ENCODE assay signal across 8 cellular contexts in the genomic region with DNA sequence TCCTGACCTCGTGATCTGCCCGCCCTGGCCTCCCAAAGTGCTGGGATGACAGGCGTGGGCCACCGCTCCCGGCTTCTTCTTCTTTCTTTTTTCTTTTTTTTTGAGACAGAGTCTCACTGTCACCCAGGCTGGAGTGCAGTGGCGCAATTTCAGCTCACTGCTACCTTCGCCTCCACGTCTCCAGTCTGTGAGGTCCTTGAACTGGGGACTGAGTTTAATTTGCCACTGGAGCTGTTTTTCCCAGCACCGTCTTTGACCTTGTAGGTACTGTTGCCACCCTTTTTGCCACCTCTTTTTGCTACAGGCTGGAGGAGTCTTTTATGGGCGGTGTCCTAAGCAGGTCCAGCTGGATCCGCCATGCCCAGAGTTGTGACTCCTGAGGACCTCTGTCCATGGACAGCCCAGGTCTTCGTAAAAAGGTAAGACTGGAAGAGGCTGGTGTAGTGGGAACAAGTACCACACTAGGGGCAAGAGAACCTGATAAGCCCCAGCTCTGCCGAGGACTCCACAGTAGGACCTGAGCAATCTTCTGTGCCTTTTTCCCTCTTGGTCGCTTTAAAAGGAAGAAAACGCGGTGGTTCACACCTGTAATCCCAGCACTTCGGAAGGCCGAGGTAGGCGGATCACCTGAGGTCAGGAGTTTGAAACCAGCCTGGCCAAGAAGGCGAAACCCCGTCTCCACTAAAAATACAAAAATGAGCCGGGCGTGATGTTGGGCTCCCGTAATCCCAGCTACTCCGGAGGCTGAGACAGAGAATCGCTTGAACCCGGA. TPM values are rescaled to one million over a fixed set of nuclear protein-coding genes. Genes with fewer than 3 reads are reported as not detected.
DNase-seq lines count a peak whose midpoint lies in the region; ATAC-seq and TF ChIP-seq lines count a peak whose summit lies in the region.

No MANE protein-coding gene starts in this region.

- no peaks in the 10 kb centered on the region for H4K20me1 ChIP-seq in SK-N-SH (ENCODE audit: insufficient read depth)

- H3K9me3 ChIP-seq in SK-N-SH (no peaks in the 10 kb centered on the region), mononuclear cell (ENCODE audit: low read depth, low read length) (no peaks in the 10 kb centered on the region), thymus (ENCODE audit: control insufficient read depth) (no peaks in the 10 kb centered on the region)

- H3F3A ChIP-seq in SK-N-SH (replicated peaks; ENCODE audit: insufficient read depth): peaks cover 30% of the 10 kb centered on the region

- WGBS in SK-N-SH (ENCODE audit: low lambda C conversion rate): 33% methylated on average over 25 of the region's 27 CpGs
- 37% methylated on average over 27 of the region's 27 CpGs for WGBS in thymus

- TF ChIP-seq RAD21 in SK-N-SH (IDR thresholded peaks at IDR 0.05; ENCODE audit: low read length): no peak

- no peaks in the 10 kb centered on the region for H3K9me2 ChIP-seq in SK-N-SH

- H3K4me2 ChIP-seq in SK-N-SH: peak overlapping the region; percentile 68

- no peaks in the 10 kb centered on the region for H3K27me3 ChIP-seq in SK-N-SH (ENCODE audit: insufficient read depth)
- H3K27me3 ChIP-seq in mononuclear cell (ENCODE audit: insufficient read depth, low read length): no peaks in the 10 kb centered on the region
- no peaks in the 10 kb centered on the region for H3K27me3 ChIP-seq in thymus (ENCODE audit: control insufficient read depth, insufficient read depth)
- H3K27me3 ChIP-seq in foreskin keratinocyte: no peaks in the 10 kb centered on the region

- no peak overlapping the region; the same call in 1 of the 2 replicates for H2AFZ ChIP-seq in SK-N-SH (ENCODE audit: low read depth)

- H3K4me1 ChIP-seq in SK-N-SH (ENCODE audit: control insufficient read depth in 1 of 2, insufficient read depth in 2 of 2, low read depth in 1 of 2, low read length in 1 of 2) (peaks cover 0 to 2% of the 10 kb centered on the region in 2 experiments; a peak in 2 of 4 replicates), mononuclear cell (ENCODE audit: insufficient read depth, low read length) (peaks cover 34% of the 10 kb centered on the region), thymus (ENCODE audit: control insufficient read depth, insufficient read depth, low read length) (peaks cover 4% of the 10 kb centered on the region), foreskin keratinocyte (peaks cover 6% of the 10 kb centered on the region)

- TF ChIP-seq EP300 in SK-N-SH (IDR thresholded peaks at IDR 0.05; ENCODE audit: borderline replicate concordance in 1 of 2, low read depth in 1 of 2, low read length in 1 of 2): no peak

- H3K4me3 ChIP-seq in SK-N-SH (ENCODE audit: low read depth in 2 of 2, low read length in 1 of 2): peak overlapping the region; percentile 4 to 47
- H3K4me3 ChIP-seq in cardiac fibroblast (replicated peaks in 1 of 2; ENCODE audit: low read depth in 2 of 2, low read length in 2 of 2): peak overlapping the region; percentile 11 to 32
- peak overlapping the region; percentile 41 for H3K4me3 ChIP-seq in mononuclear cell (ENCODE audit: low read length)
- no peak overlapping the region for H3K4me3 ChIP-seq in thymus (ENCODE audit: low read length)

- POLR2A ChIA-PET in SK-N-SH (lab: Yijun Ruan, JAX): interaction anchor here (0.6 to 4.8 kb wide), 30 partner anchors 9 to 1007 kb away, joined by 3 to 108 read pairs (median 6); partner anchors contain the start of genes PXN, RAB35, RPLP0 and SIRT4

- no peak for ATAC-seq in foreskin keratinocyte

- H3K79me2 ChIP-seq in SK-N-SH (ENCODE audit: insufficient read depth): no peaks in the 10 kb centered on the region

- peak overlapping the region; percentile 7 to 100; a peak in 3 of 4 replicates for H3K27ac ChIP-seq in SK-N-SH (ENCODE audit: low read depth in 2 of 2, low read length in 1 of 2)
- H3K27ac ChIP-seq in thymus (ENCODE audit: low read depth): peak overlapping the region; percentile 85
- H3K27ac ChIP-seq in foreskin keratinocyte: no peak overlapping the region

- peak; percentile 10 for DNase-seq in activated CD4-positive, alpha-beta T cell treated with anti-CD3 and anti-CD28 coated beads for 1 hour
- DNase-seq in activated CD4-positive, alpha-beta T cell treated with anti-CD3 and anti-CD28 coated beads, Interleukin-2, amount 50 U/mL, for 4 hours: no peak
- no peak for DNase-seq in SK-N-SH
- DNase-seq in cardiac fibroblast (ENCODE audit: low read depth in 2 of 2): peak in 1 of 2 donors; percentile 13
- DNase-seq in AG08396 (ENCODE audit: low spot score): no peak
- no peak for DNase-seq in foreskin keratinocyte

- H3K9ac ChIP-seq in SK-N-SH: peak overlapping the region; percentile 37; the same call in 1 of the 2 replicates

- CTCF ChIA-PET in SK-N-SH (lab: Yijun Ruan, JAX): interaction anchor here (1.0 to 3.8 kb wide), 7 partner anchors 11 to 179 kb away, joined by 3 to 26 read pairs (median 7); partner anchors contain the start of genes PXN, SIRT4 and SRSF9

- TF ChIP-seq CTCF in SK-N-SH (IDR thresholded peaks at IDR 0.05) (no peak), cardiac fibroblast (IDR thresholded peaks at IDR 0.05; ENCODE audit: low read depth, low read length) (no peak), foreskin keratinocyte (conservative IDR thresholded peaks at IDR 0.05) (no peak)

- H3K36me3 ChIP-seq in SK-N-SH (replicated peaks in 1 of 2; ENCODE audit: control insufficient read depth in 1 of 2, insufficient read depth in 2 of 2, low read length in 1 of 2) (no peaks in the 10 kb centered on the region), thymus (ENCODE audit: control insufficient read depth, insufficient read depth) (no peaks in the 10 kb centered on the region)

TF ChIP-seq in SK-N-SH, 30 proteins besides CTCF, POLR2A, EP300 and RAD21 (continues in another document):
- TF ChIP-seq FOXM1 (IDR thresholded peaks at IDR 0.05; ENCODE audit: low read depth) (no peak), NFIC (IDR thresholded peaks at IDR 0.05; ENCODE audit: borderline replicate concordance) (no peak), RFX5 (IDR thresholded peaks at IDR 0.05; ENCODE audit: low read length) (no peak), TEAD4 (IDR thresholded peaks at IDR 0.05; ENCODE audit: borderline replicate concordance, insufficient read depth) (no peak), TAF1 (IDR thresholded peaks at IDR 0.05; ENCODE audit: borderline replicate concordance, low read depth, low read length) (no peak), NRF1 (IDR thresholded peaks at IDR 0.05; ENCODE audit: low read depth, low read length) (no peak), EZH2phosphoT487 (IDR thresholded peaks at IDR 0.05; ENCODE audit: borderline replicate concordance, low read depth) (no peak), GATA2 (CRISPR knock-in tag; IDR thresholded peaks at IDR 0.05) (no peak), SMC3 (IDR thresholded peaks at IDR 0.05; ENCODE audit: low read depth, low read length) (no peak), MXI1 (IDR thresholded peaks at IDR 0.05; ENCODE audit: low read depth, low read length) (no peak), YY1 (IDR thresholded peaks at IDR 0.05; ENCODE audit: low read depth) (no peak), IRF3 (IDR thresholded peaks at IDR 0.05; ENCODE audit: low read depth, low read length) (no peak), RXRA (IDR thresholded peaks at IDR 0.05; ENCODE audit: borderline replicate concordance, low read depth) (no peak), TCF12 (IDR thresholded peaks at IDR 0.05) (no peak), POLR2AphosphoS5 (IDR thresholded peaks at IDR 0.05; ENCODE audit: low read depth, low read length) (no peak), ELF1 (IDR thresholded peaks at IDR 0.05) (no peak)
- TF ChIP-seq, protein P1, sequence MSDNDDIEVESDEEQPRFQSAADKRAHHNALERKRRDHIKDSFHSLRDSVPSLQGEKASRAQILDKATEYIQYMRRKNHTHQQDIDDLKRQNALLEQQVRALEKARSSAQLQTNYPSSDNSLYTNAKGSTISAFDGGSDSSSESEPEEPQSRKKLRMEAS (IDR thresholded peaks at IDR 0.05; ENCODE audit: low read depth): no peak

RNA-seq across cellular contexts. Expression of gene RNU4-2, which starts 1.0 kb away (rescaled TPM):
- polyA plus RNA-seq in SK-N-SH (2012; rRNA removed) (not detected in 2 replicates), thymus (not detected), foreskin keratinocyte (not detected in 2 replicates)
- not detected in 2 replicates for polyA plus RNA-seq in SK-N-SH (2012; cell fraction: cytosol; rRNA removed)
- not detected in 2 replicates for polyA plus RNA-seq in SK-N-SH (2012; cell fraction: nucleus; rRNA removed)
- total RNA-seq in mononuclear cell (under 0.01 TPM), foreskin keratinocyte (4,915 and 5,654 TPM in 2 replicates)

RNA-seq across cellular contexts. Expression of gene RNU4-1, which starts 2.3 kb away (rescaled TPM):
- polyA plus RNA-seq in SK-N-SH (2012; rRNA removed): not detected in 2 replicates
- polyA plus RNA-seq in SK-N-SH (2012; cell fraction: cytosol; rRNA removed): not detected in 2 replicates
- not detected in 2 replicates for polyA plus RNA-seq in SK-N-SH (2012; cell fraction: nucleus; rRNA removed)
- total RNA-seq in mononuclear cell: under 0.01 TPM
- not detected for polyA plus RNA-seq in thymus
- 4,069 and 6,144 TPM in 2 replicates for total RNA-seq in foreskin keratinocyte
- polyA plus RNA-seq in foreskin keratinocyte: not detected in 2 replicates

RNA-seq across cellular contexts. Expression of gene SIRT4, which starts 11.4 kb away (rescaled TPM):
- 1.1 and 1.4 TPM in 2 replicates for polyA plus RNA-seq in SK-N-SH (2012; rRNA removed)
- polyA plus RNA-seq in SK-N-SH (2012; cell fraction: cytosol; rRNA removed): 1.4 and 1.6 TPM in 2 replicates
- 1.4 and 1.5 TPM in 2 replicates for polyA plus RNA-seq in SK-N-SH (2012; cell fraction: nucleus; rRNA removed)
- 0.10 TPM for total RNA-seq in mononuclear cell
- 2.8 TPM for polyA plus RNA-seq in thymus
- 0.49 and 0.54 TPM in 2 replicates for total RNA-seq in foreskin keratinocyte
- 0.54 and 0.73 TPM in 2 replicates for polyA plus RNA-seq in foreskin keratinocyte

RNA-seq across cellular contexts. Expression of gene PXN, which starts 25.2 kb away (rescaled TPM):
- polyA plus RNA-seq in SK-N-SH (2012; rRNA removed): 63.0 and 89.0 TPM in 2 replicates
- 56.9 and 70.1 TPM in 2 replicates for polyA plus RNA-seq in SK-N-SH (2012; cell fraction: cytosol; rRNA removed)
- 269 and 301 TPM in 2 replicates for polyA plus RNA-seq in SK-N-SH (2012; cell fraction: nucleus; rRNA removed)
- total RNA-seq in mononuclear cell: 80.8 TPM
- 112 TPM for polyA plus RNA-seq in thymus
- total RNA-seq in foreskin keratinocyte: 265 and 321 TPM in 2 replicates
- 219 and 239 TPM in 2 replicates for polyA plus RNA-seq in foreskin keratinocyte

RNA-seq across cellular contexts. Expression of gene PLA2G1B, which starts 36.9 kb away (rescaled TPM):
- polyA plus RNA-seq in SK-N-SH (2012; rRNA removed) (not detected in 2 replicates), thymus (1.5 TPM), foreskin keratinocyte (not detected in 2 replicates)
- polyA plus RNA-seq in SK-N-SH (2012; cell fraction: cytosol; rRNA removed): not detected in 2 replicates
- not detected in 2 replicates for polyA plus RNA-seq in SK-N-SH (2012; cell fraction: nucleus; rRNA removed)
- total RNA-seq in mononuclear cell (0.31 TPM), foreskin keratinocyte (not detected in 2 replicates)
